Comparison of ENCODE assay signal across 7 cellular contexts in the genomic region with DNA sequence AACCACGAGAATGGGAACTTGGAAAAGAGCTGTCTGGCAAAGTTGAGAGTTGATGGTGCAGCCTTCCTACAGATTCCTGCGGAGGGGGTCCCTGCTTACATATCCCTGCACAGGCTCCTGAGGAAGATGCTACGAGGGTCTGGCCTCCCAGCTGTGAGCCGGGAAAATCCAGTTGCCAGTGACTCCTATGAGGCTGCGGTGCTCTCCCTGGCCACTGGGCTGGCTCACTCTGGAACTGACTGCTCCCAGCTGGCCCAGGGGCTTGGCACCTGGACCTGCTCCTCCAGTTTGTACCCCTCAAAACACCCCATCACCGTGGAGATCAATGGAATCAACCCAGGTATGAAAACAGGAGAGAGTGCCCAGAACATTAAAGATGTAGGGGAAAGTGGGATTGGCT. TPM values are rescaled to one million over a fixed set of nuclear protein-coding genes. Genes with fewer than 3 reads are reported as not detected.
"Had no signal": no experiment of that assay in that cellular context is flagged by ENCODE, and none has a peak within 500 bp of the region (broad histone marks: within the 10 kb centered on the region; RNA-seq: fewer than 3 reads in every experiment).

No MANE protein-coding gene starts in this region.

RNA-seq across cellular contexts. Expression of gene CTAGE6, which starts 37.2 kb away (rescaled TPM):
- total RNA-seq: kidney epithelial cell, left lobe of liver, left ventricle myocardium inferior, left ventricle myocardium superior had no signal
- polyA plus RNA-seq: keratinocyte; mammary epithelial cell; naive thymus-derived CD4-positive, alpha-beta T cell had no signal
